Comparison of ENCODE assay signal across 9 cellular contexts in genomic region chr3:39105687-39106063, GRCh38. TPM values are rescaled to one million over a fixed set of nuclear protein-coding genes. Genes with fewer than 3 reads are reported as not detected.
DNase-seq lines count a peak whose midpoint lies in the region; ATAC-seq and TF ChIP-seq lines count a peak whose summit lies in the region.
"Had no signal": no experiment of that assay in that cellular context is flagged by ENCODE, and none has a peak within 500 bp of the region (broad histone marks: within the 10 kb centered on the region; RNA-seq: fewer than 3 reads in every experiment).

No MANE protein-coding gene starts in this region.

- TF ChIP-seq CTCF in left ventricle myocardium inferior (IDR thresholded peaks at IDR 0.05; ENCODE audit: borderline replicate concordance), result no peak
- TF ChIP-seq CTCF in vagina (IDR thresholded peaks at IDR 0.05), result no peak

- peaks cover 4% of the 10 kb centered on the region for H3K36me3 ChIP-seq in left ventricle myocardium inferior
- peaks cover 3% of the 10 kb centered on the region for H3K36me3 ChIP-seq in adipocyte (ENCODE audit: control insufficient read depth, insufficient read depth, low read length, severe bottlenecking)
- peaks cover 4% of the 10 kb centered on the region for H3K36me3 ChIP-seq in mucosa of stomach (ENCODE audit: control insufficient read depth, insufficient read depth, low read length)
- H3K36me3 ChIP-seq in vagina, result peaks cover 0 to under 1% of the 10 kb centered on the region in 2 donors

- H3K9ac ChIP-seq in adipocyte (ENCODE audit: low read length), result peak overlapping the region; percentile 39
- peak overlapping the region; percentile 96 for H3K9ac ChIP-seq in mucosa of stomach (ENCODE audit: low read length)

- DNase-seq in left ventricle myocardium inferior (no peak), Right ventricle myocardium superior (no peak), adipocyte (ENCODE audit: low read depth) (no peak), vagina (ENCODE audit: extremely low spot score in 2 of 2) (peak; percentile 61 to 65), NCI-H1417 (lab: John Stamatoyannopoulos, UW) (no peak), Kasumi-1 (lab: John Stamatoyannopoulos, UW) (no peak)
- DNase-seq: sigmoid colon had no signal

- H3K27ac ChIP-seq in left ventricle myocardium inferior (replicated peaks), result peak overlapping the region; percentile 99
- H3K27ac ChIP-seq in vagina, result no peak overlapping the region

- peak overlapping the region; percentile 99 for H3K4me3 ChIP-seq in left ventricle myocardium inferior
- H3K4me3 ChIP-seq in adipocyte (ENCODE audit: low read length), result peak overlapping the region; percentile 94
- H3K4me3 ChIP-seq in mucosa of stomach (ENCODE audit: low read length), result no peak overlapping the region
- H3K4me3 ChIP-seq in vagina, result peak overlapping the region; percentile 69 to 96

- H3K27me3 ChIP-seq in left ventricle myocardium inferior (ENCODE audit: low read depth) (no peaks in the 10 kb centered on the region), adipocyte (replicated peaks; ENCODE audit: control insufficient read depth, insufficient read depth, low read length) (no peaks in the 10 kb centered on the region), mucosa of stomach (ENCODE audit: control insufficient read depth, insufficient read depth, low read length) (no peaks in the 10 kb centered on the region), vagina (no peaks in the 10 kb centered on the region)
- H3K27me3 ChIP-seq: sigmoid colon had no signal

- ATAC-seq in Right ventricle myocardium superior (ENCODE audit: poor library complexity) (no peak), HG02588 (IDR thresholded peaks at IDR 0.05; ENCODE audit: unreplicated experiment) (no peak)

- H3K4me1 ChIP-seq in left ventricle myocardium inferior (peaks cover 72% of the 10 kb centered on the region), adipocyte (ENCODE audit: control insufficient read depth, insufficient read depth, low read length) (peaks cover 41% of the 10 kb centered on the region), mucosa of stomach (ENCODE audit: control insufficient read depth, insufficient read depth, low read length) (peaks cover 44% of the 10 kb centered on the region), vagina (peaks cover 69% of the 10 kb centered on the region)

- H3K9me3 ChIP-seq in left ventricle myocardium inferior (replicated peaks) (no peaks in the 10 kb centered on the region), adipocyte (ENCODE audit: control insufficient read depth, low read length) (no peaks in the 10 kb centered on the region), mucosa of stomach (ENCODE audit: control insufficient read depth, low read length) (no peaks in the 10 kb centered on the region), vagina (no peaks in the 10 kb centered on the region)
- H3K9me3 ChIP-seq: sigmoid colon had no signal

- TF ChIP-seq POLR2A in vagina (IDR thresholded peaks at IDR 0.05), result no peak

- intact Hi-C loops in left ventricle myocardium inferior (cut with micrococcal nuclease) (no loop called here), Right ventricle myocardium superior (cut with DNase I) (no loop called here), vagina (cut with DNase I) (loop anchor here (5.0 kb wide), 1 partner anchor 42 kb away; no protein-coding TSS in a partner anchor)

RNA-seq across cellular contexts. Expression of gene GORASP1, which starts 1.8 kb away (rescaled TPM):
- total RNA-seq in left ventricle myocardium inferior (54.0 TPM), Right ventricle myocardium superior (48.4 TPM), vagina (45.9 TPM)

RNA-seq across cellular contexts. Expression of gene TTC21A, which starts 1.8 kb away (rescaled TPM):
- total RNA-seq in left ventricle myocardium inferior, result 2.1 TPM
- total RNA-seq in Right ventricle myocardium superior, result 2.0 TPM
- total RNA-seq in vagina, result 8.8 TPM

RNA-seq across cellular contexts. Expression of gene CSRNP1, which starts 47.7 kb away (rescaled TPM):
- 12.1 TPM for total RNA-seq in left ventricle myocardium inferior
- 11.4 TPM for total RNA-seq in Right ventricle myocardium superior
- total RNA-seq in vagina, result 99.7 TPM

RNA-seq across cellular contexts. Expression of gene WDR48, which starts 53.9 kb away (rescaled TPM):
- 33.6 TPM for total RNA-seq in left ventricle myocardium inferior
- 33.1 TPM for total RNA-seq in Right ventricle myocardium superior
- 43.7 TPM for total RNA-seq in vagina

RNA-seq across cellular contexts. Expression of gene SCN11A, which starts 53.9 kb away (rescaled TPM):
- total RNA-seq in left ventricle myocardium inferior (0.05 TPM), Right ventricle myocardium superior (0.05 TPM), vagina (not detected)

Comparison
In these comparisons a context has a peak if more than half of its experiments do, and no peak if none do; other contexts are left out.
1. DNase-seq: peak in vagina (2 of 2); none in left ventricle myocardium inferior (single experiment), Right ventricle myocardium superior (single experiment), adipocyte (single experiment), NCI-H1417 (0 of 3) and Kasumi-1 (0 of 2).